In genomic region chr3:113695426-113695817, GRCh38 we compare ENCODE assay signal across 8 cellular contexts. TPM values are rescaled to one million over a fixed set of nuclear protein-coding genes. Genes with fewer than 3 reads are reported as not detected.
DNase-seq lines count a peak whose midpoint lies in the region; ATAC-seq and TF ChIP-seq lines count a peak whose summit lies in the region.

No MANE protein-coding gene starts in this region.

- no peak for TF ChIP-seq POLR2A in ovary (IDR thresholded peaks at IDR 0.05)

- peak overlapping the region; percentile 65 to 89 for H3K4me3 ChIP-seq in esophagus (ENCODE audit: low read depth in 1 of 2, low read length in 2 of 2)
- H3K4me3 ChIP-seq in ovary, result peak overlapping the region; percentile 89

- no peaks in the 10 kb centered on the region for H3K9me3 ChIP-seq in esophagus (ENCODE audit: control insufficient read depth in 2 of 2, insufficient read depth in 1 of 2, low read depth in 1 of 2, low read length in 1 of 2)
- no peaks in the 10 kb centered on the region for H3K9me3 ChIP-seq in ovary

- TF ChIP-seq CTCF in GM13976 (IDR thresholded peaks at IDR 0.05; ENCODE audit: borderline replicate concordance, control extremely low read depth, extremely low read depth, insufficient read depth, missing control alignments) (no peak), RWPE1 (conservative IDR thresholded peaks at IDR 0.05; ENCODE audit: low read depth) (no peak), ovary (IDR thresholded peaks at IDR 0.05) (no peak)

- in situ Hi-C loops in GM13976 (cut with MboI; ENCODE audit: low sequenced_read_pairs, unreplicated experiment), result no loop called here

- POLR2A ChIA-PET in RWPE1 (lab: Yijun Ruan, JAX; ENCODE audit: low non-redundant PET), result no interaction called here

- DNase-seq in GM13976 (ENCODE audit: low spot score) (peak; percentile 20), RWPE1 (ENCODE audit: low spot score) (peak; percentile 11), ovary (no peak), MV-4-11 (lab: John Stamatoyannopoulos, UW) (no peak), NCI-H1105 treated with DMSO at 0.1 percent for 48 hours (lab: John Stamatoyannopoulos, UW) (no peak), AG08396 (ENCODE audit: low spot score) (no peak)

- H3K36me3 ChIP-seq in esophagus (ENCODE audit: control insufficient read depth in 2 of 2, insufficient read depth in 2 of 2, low read length in 1 of 2) (no peaks in the 10 kb centered on the region), ovary (no peaks in the 10 kb centered on the region)

- ATAC-seq in HG03135 (IDR thresholded peaks at IDR 0.05; ENCODE audit: unreplicated experiment), result no peak

- no peak for TF ChIP-seq EP300 in ovary (IDR thresholded peaks at IDR 0.05)

- H3K4me1 ChIP-seq in esophagus (ENCODE audit: control insufficient read depth in 2 of 2, insufficient read depth in 2 of 2, low read length in 1 of 2) (peaks cover 0 to 3% of the 10 kb centered on the region in 2 donors), ovary (ENCODE audit: insufficient read depth) (peaks cover 4% of the 10 kb centered on the region)

- intact Hi-C loops in ovary (cut with DNase I), result no loop called here

- 4 to 12% methylated on average over 8 of the region's 8 CpGs for WGBS in esophagus, 2 donors
- 3 to 6% (median 4%) methylated on average over 8 of the region's 8 CpGs for WGBS in ovary, 3 donors

- H3K27ac ChIP-seq in RWPE1 (peak overlapping the region; percentile 92), esophagus (ENCODE audit: low read depth in 2 of 2, low read length in 1 of 2) (peak overlapping the region; percentile 67 to 99), ovary (peak overlapping the region; percentile 99 to 100)

- no peaks in the 10 kb centered on the region for H3K27me3 ChIP-seq in esophagus (ENCODE audit: control insufficient read depth in 1 of 2, insufficient read depth in 2 of 2, low read length in 2 of 2)
- H3K27me3 ChIP-seq in ovary, result no peaks in the 10 kb centered on the region

- CTCF ChIA-PET in RWPE1 (lab: Yijun Ruan, JAX), result interaction anchor here (0.5 kb wide), 1 partner anchor 25 kb away, joined by 3 read pairs; no protein-coding TSS in a partner anchor

RNA-seq across cellular contexts. Expression of gene USF3, which starts 1.0 kb away (rescaled TPM):
- 1 to 10 TPM; 2.9 to 3.8 TPM for polyA plus RNA-seq in esophagus
- 10 to 100 TPM; 14.0 to 18.7 (median 16.2) TPM for total RNA-seq in ovary
- 1 to 10 TPM; 4.8 to 9.2 TPM for polyA plus RNA-seq in ovary

RNA-seq across cellular contexts. Expression of gene NAA50, which starts 50.6 kb away (rescaled TPM):
- polyA plus RNA-seq in esophagus, result 10 to 100 TPM; 24.7 to 69.7 TPM
- total RNA-seq in ovary, result 100 to 1,000 TPM in 3 of 7 donors, 10 to 100 TPM in 4; 55.1 to 114 (median 99.5) TPM
- 10 to 100 TPM; 41.1 to 62.5 TPM for polyA plus RNA-seq in ovary

RNA-seq across cellular contexts. Expression of gene ATP6V1A, which starts 51.4 kb away (rescaled TPM):
- polyA plus RNA-seq in esophagus (10 to 100 TPM; 16.1 to 16.6 TPM), ovary (10 to 100 TPM in 1 of 2 donors, 1 to 10 TPM in 1; 9.3 to 34.7 TPM)
- 10 to 100 TPM; 16.6 to 55.3 (median 43.0) TPM for total RNA-seq in ovary

Comparison
In these comparisons a context has a peak if more than half of its experiments do, and no peak if none do; other contexts are left out.
1. DNase-seq: peak in GM13976 (single experiment) and RWPE1 (single experiment); none in ovary (0 of 5), MV-4-11 (single experiment), NCI-H1105 treated with DMSO at 0.1 percent for 48 hours (single experiment) and AG08396 (single experiment).
2. Peak in every context shown above with its lines, with median percentiles within 50 percentile points of each other: H3K27ac ChIP-seq.